ENCODE assay signal across 21 cellular contexts in genomic region chr7:30904566-30904965, GRCh38. TPM values are rescaled to one million over a fixed set of nuclear protein-coding genes. Genes with fewer than 3 reads are reported as not detected.
DNase-seq lines count a peak whose midpoint lies in the region; ATAC-seq, FAIRE-seq and TF ChIP-seq lines count a peak whose summit lies in the region.
"Had no signal": no experiment of that assay in that cellular context is flagged by ENCODE, and none has a peak within 500 bp of the region (broad histone marks: within the 10 kb centered on the region; RNA-seq: fewer than 3 reads in every experiment).

No MANE protein-coding gene starts in this region.

- WGBS in IMR-90 (ENCODE audit: extremely low coverage in 2 of 2, insufficient read length in 1 of 2), 2 experiments, result no CpG with 5 or more reads among the region's 8 CpGs
- 68% methylated on average over 8 of the region's 8 CpGs for WGBS in K562 (ENCODE audit: insufficient coverage, low coverage, missing lambda C conversion rate)
- 73 to 100% methylated on average over 5 to 8 of the region's 8 CpGs for WGBS in upper lobe of left lung, 2 donors

- TF ChIP-seq RAD21 in IMR-90 (IDR thresholded peaks at IDR 0.05; ENCODE audit: low read length), result no peak
- no peak for TF ChIP-seq RAD21 in K562 (CRISPR knock-in tag; conservative IDR thresholded peaks at IDR 0.05 in 1 of 2, IDR thresholded peaks at IDR 0.05 in 1 of 2)

- H2AK9ac ChIP-seq in IMR-90 (replicated peaks; ENCODE audit: low read depth, low read length, poor library complexity), result no peak overlapping the region

- no TSS peak for BruUV-seq in IMR-90 (replicated peaks; lab: Mats Ljungman, UMichigan)
- BruUV-seq in K562 (replicated peaks; lab: Mats Ljungman, UMichigan), result no TSS peak

- no peak overlapping the region for H2BK120ac ChIP-seq in IMR-90 (ENCODE audit: low read depth, low read length)

- TF ChIP-seq CTCF in IMR-90 (conservative IDR thresholded peaks at IDR 0.05; ENCODE audit: low read depth, low read length), result no peak
- TF ChIP-seq CTCF in K562 (IDR thresholded peaks at IDR 0.05 in 2 of 3, conservative IDR thresholded peaks at IDR 0.05 in 1 of 3; ENCODE audit: insufficient read depth in 2 of 3, low read depth in 1 of 3, low read length in 3 of 3), result no peak
- TF ChIP-seq CTCF in upper lobe of left lung (IDR thresholded peaks at IDR 0.05), result no peak

- H3K36me3 ChIP-seq in IMR-90 (ENCODE audit: control insufficient read depth, insufficient read depth, low read length), result no peaks in the 10 kb centered on the region
- no peaks in the 10 kb centered on the region for H3K36me3 ChIP-seq in K562 (ENCODE audit: control insufficient read depth, insufficient read depth, low read length)
- no peaks in the 10 kb centered on the region for H3K36me3 ChIP-seq in upper lobe of left lung
- H3K36me3 ChIP-seq: SJSA1 had no signal

- H3K18ac ChIP-seq in IMR-90 (ENCODE audit: low read depth, low read length), result no peak overlapping the region

- H3K4me1 ChIP-seq in IMR-90 (ENCODE audit: control insufficient read depth, insufficient read depth, low read length) (peaks cover 10% of the 10 kb centered on the region), K562 (replicated peaks in 1 of 2; ENCODE audit: control insufficient read depth in 2 of 2, insufficient read depth in 2 of 2, low read length in 2 of 2) (peaks cover 11 to 73% of the 10 kb centered on the region in 2 experiments; a peak in 4 of 5 replicates), upper lobe of left lung (peaks cover 62 to 84% (median 81%) of the 10 kb centered on the region in 4 donors)

- POLR2A ChIA-PET in IMR-90 (lab: Charles Lee; ENCODE audit: unreplicated experiment) (no interaction called here), K562 (lab: Yijun Ruan, JAX) (interaction anchor here (0.6 kb wide), 1 partner anchor 114 kb away, joined by 3 read pairs; no protein-coding TSS in a partner anchor)

- no peak overlapping the region for H4K5ac ChIP-seq in IMR-90 (ENCODE audit: low read depth, low read length)

- H3K27ac Mint-ChIP-seq in activated naive CD4-positive, alpha-beta T cell treated with anti-CD3 and anti-CD28 coated beads for 36 hours, result no peak overlapping the region
- H3K27ac Mint-ChIP-seq in activated T-helper 2 cell treated with anti-CD3 and anti-CD28 coated beads, Interferon-gamma antibody, Interleukin-2, Interleukin-4, amounts not matched to agents 10 μg/mL and 5 μg/mL and 100 μg/mL, durations not matched to agents 14 hours and 24 hours and 36 hours, result no peak overlapping the region
- H3K27ac Mint-ChIP-seq: H9 had no signal

- no peak overlapping the region for H2AFZ ChIP-seq in IMR-90 (replicated peaks; ENCODE audit: low read length, poor library complexity)
- H2AFZ ChIP-seq in K562 (ENCODE audit: low read depth, low read length), result no peak overlapping the region
- H2AFZ ChIP-seq: PC-9 had no signal

- H3K14ac ChIP-seq in IMR-90 (replicated peaks; ENCODE audit: low read depth, low read length), result no peak overlapping the region

- no peak overlapping the region for H3K23ac ChIP-seq in IMR-90 (ENCODE audit: low read depth, low read length)

- H3K4me1 Mint-ChIP-seq in activated naive CD4-positive, alpha-beta T cell treated with anti-CD3 and anti-CD28 coated beads for 36 hours (ENCODE audit: low read depth), result no peaks in the 10 kb centered on the region
- no peaks in the 10 kb centered on the region for H3K4me1 Mint-ChIP-seq in activated T-helper 2 cell treated with anti-CD3 and anti-CD28 coated beads, Interferon-gamma antibody, Interleukin-2, Interleukin-4, amounts not matched to agents 10 μg/mL and 5 μg/mL and 100 μg/mL, durations not matched to agents 14 hours and 24 hours and 36 hours (ENCODE audit: low read depth)

- dilution Hi-C loops in IMR-90 (cut with HindIII; ENCODE audit: low sequenced_read_pairs, unreplicated experiment), result no loop called here

- no peaks in the 10 kb centered on the region for H3K9me3 Mint-ChIP-seq in activated naive CD4-positive, alpha-beta T cell treated with anti-CD3 and anti-CD28 coated beads for 36 hours
- no peaks in the 10 kb centered on the region for H3K9me3 Mint-ChIP-seq in activated T-helper 2 cell treated with anti-CD3 and anti-CD28 coated beads, Interferon-gamma antibody, Interleukin-2, Interleukin-4, amounts not matched to agents 10 μg/mL and 5 μg/mL and 100 μg/mL, durations not matched to agents 14 hours and 24 hours and 36 hours
- H3K9me3 Mint-ChIP-seq: H9 had no signal

- no peak overlapping the region for H3K4me2 ChIP-seq in IMR-90 (ENCODE audit: low read depth, low read length)
- H3K4me2 ChIP-seq in K562 (ENCODE audit: insufficient read depth, low read length), result no peak overlapping the region

- TF ChIP-seq POLR2A in IMR-90 (IDR thresholded peaks at IDR 0.05; ENCODE audit: low read depth, low read length), result no peak
- no peak for TF ChIP-seq POLR2A in K562 (conservative IDR thresholded peaks at IDR 0.05)
- TF ChIP-seq POLR2A in upper lobe of left lung (IDR thresholded peaks at IDR 0.05), result no peak

- in situ Hi-C loops in IMR-90 (cut with MboI; ENCODE audit: low sequenced_read_pairs), result no loop called here
- in situ Hi-C loops in K562 (cut with MboI), result no loop called here

- no peaks in the 10 kb centered on the region for H3K36me3 Mint-ChIP-seq in activated naive CD4-positive, alpha-beta T cell treated with anti-CD3 and anti-CD28 coated beads for 36 hours (ENCODE audit: low read depth)
- no peaks in the 10 kb centered on the region for H3K36me3 Mint-ChIP-seq in activated T-helper 2 cell treated with anti-CD3 and anti-CD28 coated beads, Interferon-gamma antibody, Interleukin-2, Interleukin-4, amounts not matched to agents 10 μg/mL and 5 μg/mL and 100 μg/mL, durations not matched to agents 14 hours and 24 hours and 36 hours (ENCODE audit: low read depth)

- CTCF ChIA-PET in IMR-90 (lab: Yijun Ruan, JAX) (no interaction called here), K562 (lab: Yijun Ruan, JAX; ENCODE audit: low intra/inter-chr PET ratio) (no interaction called here)
- CTCF ChIA-PET in activated naive CD4-positive, alpha-beta T cell treated with anti-CD3 and anti-CD28 coated beads for 36 hours (lab: Charles Lee), result interaction anchor here (1.1 kb wide), 1 partner anchor 103 kb away, joined by 3 read pairs; no protein-coding TSS in a partner anchor

- H3K27ac ChIP-seq in IMR-90 (ENCODE audit: insufficient read depth, low read length) (no peak overlapping the region), K562 (ENCODE audit: extremely low read depth, low read depth, low read length) (no peak overlapping the region), upper lobe of left lung (peak overlapping the region; percentile 62 to 81 (median 77))
- H3K27ac ChIP-seq: PC-9, SJSA1 had no signal

- no peak overlapping the region for H3K4me3 Mint-ChIP-seq in activated naive CD4-positive, alpha-beta T cell treated with anti-CD3 and anti-CD28 coated beads for 36 hours
- no peak overlapping the region for H3K4me3 Mint-ChIP-seq in activated T-helper 2 cell treated with anti-CD3 and anti-CD28 coated beads, Interferon-gamma antibody, Interleukin-2, Interleukin-4, amounts not matched to agents 10 μg/mL and 5 μg/mL and 100 μg/mL, durations not matched to agents 14 hours and 24 hours and 36 hours (ENCODE audit: low read depth)
- H3K4me3 Mint-ChIP-seq: H9 had no signal

- no peak overlapping the region for H3K4me3 ChIP-seq in IMR-90 (ENCODE audit: insufficient read depth, low read depth, low read length)
- H3K4me3 ChIP-seq in K562, result no peak overlapping the region
- no peak overlapping the region for H3K4me3 ChIP-seq in upper lobe of left lung
- H3K4me3 ChIP-seq: PC-9, SJSA1 had no signal

- DNase-seq in IMR-90 (no peak), K562 (ENCODE audit: extremely low read depth in 1 of 4, low spot score in 3 of 4) (no peak), left colon (peak in 1 of 2 donors; percentile 25), upper lobe of left lung (peak in 1 of 2 donors; percentile 30), SHP77 treated with DMSO at 0.1 percent for 48 hours (lab: John Stamatoyannopoulos, UW) (no peak)
- DNase-seq in activated naive CD4-positive, alpha-beta T cell treated with anti-CD3 and anti-CD28 coated beads for 36 hours, result no peak
- DNase-seq in activated T-helper 2 cell treated with anti-CD3 and anti-CD28 coated beads, Interferon-gamma antibody, Interleukin-2, Interleukin-4, amounts not matched to agents 10 μg/mL and 5 μg/mL and 100 μg/mL, durations not matched to agents 14 hours and 24 hours and 36 hours (ENCODE audit: low spot score), result no peak
- DNase-seq: ACHN, C1 segment of cervical spinal cord, DND-41, H9, MM.1S, NCI-H1092 treated with DMSO at 0.1 percent for 48 hours, NCI-H2081, NCI-H510A treated with DMSO at 0.1 percent for 48 hours had no signal

- H3K79me2 ChIP-seq in K562 (ENCODE audit: control insufficient read depth, insufficient read depth, low read length), result no peaks in the 10 kb centered on the region

- H2BK15ac ChIP-seq in IMR-90 (ENCODE audit: low read depth, low read length), result no peak overlapping the region

- peak; percentile 32 for FAIRE-seq in K562 (lab: Jason Lieb, UNC)
- FAIRE-seq: D721Med had no signal

- ATAC-seq in IMR-90 (ENCODE audit: low read depth) (no peak), K562 (no peak), left colon (peak; percentile 53), upper lobe of left lung (ENCODE audit: low FRiP score in 2 of 2) (no peak)

- TF ChIP-seq EP300 in K562 (IDR thresholded peaks at IDR 0.05; ENCODE audit: low read length), result no peak
- TF ChIP-seq EP300 in upper lobe of left lung (IDR thresholded peaks at IDR 0.05), result no peak

- H3K27me3 Mint-ChIP-seq in activated naive CD4-positive, alpha-beta T cell treated with anti-CD3 and anti-CD28 coated beads for 36 hours (ENCODE audit: low read depth), result no peaks in the 10 kb centered on the region
- no peaks in the 10 kb centered on the region for H3K27me3 Mint-ChIP-seq in activated T-helper 2 cell treated with anti-CD3 and anti-CD28 coated beads, Interferon-gamma antibody, Interleukin-2, Interleukin-4, amounts not matched to agents 10 μg/mL and 5 μg/mL and 100 μg/mL, durations not matched to agents 14 hours and 24 hours and 36 hours (ENCODE audit: low read depth)

- no peak overlapping the region for H3K56ac ChIP-seq in IMR-90 (ENCODE audit: extremely low read depth, insufficient read depth, low read length)

- no peak overlapping the region for H4K8ac ChIP-seq in IMR-90 (ENCODE audit: low read depth in 2 of 2, low read length in 2 of 2)

- H2AK5ac ChIP-seq in IMR-90 (ENCODE audit: low read depth, low read length), result 0 out of 2 replicates have a peak overlapping the region, but pooled peaks have one; percentile 9

- H3K9me3 ChIP-seq in IMR-90 (ENCODE audit: control insufficient read depth, insufficient read depth, low read length), result no peaks in the 10 kb centered on the region
- H3K9me3 ChIP-seq in K562 (replicated peaks; ENCODE audit: control insufficient read depth, insufficient read depth, low read depth, low read length), result no peaks in the 10 kb centered on the region
- no peaks in the 10 kb centered on the region for H3K9me3 ChIP-seq in upper lobe of left lung
- H3K9me3 ChIP-seq: SJSA1 had no signal

- H3K27me3 ChIP-seq in IMR-90 (ENCODE audit: control insufficient read depth, insufficient read depth, low read length) (no peaks in the 10 kb centered on the region), K562 (ENCODE audit: control insufficient read depth in 2 of 2, insufficient read depth in 2 of 2, low read length in 2 of 2) (no peaks in the 10 kb centered on the region), upper lobe of left lung (no peaks in the 10 kb centered on the region)
- H3K27me3 ChIP-seq: SJSA1 had no signal

- H4K20me1 ChIP-seq in IMR-90 (ENCODE audit: insufficient read depth, low read length) (no peaks in the 10 kb centered on the region), K562 (replicated peaks; ENCODE audit: control insufficient read depth, insufficient read depth, low read length) (no peaks in the 10 kb centered on the region; the same call in 1 of the 2 replicates)

- H2BK20ac ChIP-seq in IMR-90 (ENCODE audit: low read depth, low read length), result no peak overlapping the region

- no peak overlapping the region for H3K4ac ChIP-seq in IMR-90 (ENCODE audit: low read depth, low read length)

- H3K79me1 ChIP-seq in IMR-90 (ENCODE audit: low read depth in 1 of 2, low read length in 2 of 2), result no peaks in the 10 kb centered on the region

- no peak overlapping the region; the same call in 1 of the 2 replicates for H4K91ac ChIP-seq in IMR-90 (ENCODE audit: insufficient read depth, low read depth, low read length)

- intact Hi-C loops in IMR-90 (cut with micrococcal nuclease), result no loop called here
- intact Hi-C loops in K562 (cut with micrococcal nuclease), result no loop called here
- intact Hi-C loops in left colon (cut with DNase I, micrococcal nuclease), result no loop called here
- intact Hi-C loops in activated naive CD4-positive, alpha-beta T cell treated with anti-CD3 and anti-CD28 coated beads for 36 hours (cut with micrococcal nuclease), result no loop called here
- intact Hi-C loops in activated T-helper 2 cell treated with anti-CD3 and anti-CD28 coated beads, Interferon-gamma antibody, Interleukin-2, Interleukin-4, amounts not matched to agents 10 μg/mL and 5 μg/mL and 100 μg/mL, durations not matched to agents 14 hours and 24 hours and 36 hours (cut with micrococcal nuclease), result no loop called here

- 0 out of 2 replicates have a peak, but pooled peaks cover 5% of the 10 kb centered on the region for H3K9me1 ChIP-seq in IMR-90 (ENCODE audit: insufficient read depth, low read length)
- no peaks in the 10 kb centered on the region for H3K9me1 ChIP-seq in K562 (ENCODE audit: control insufficient read depth, insufficient read depth, low read length)

- no peak overlapping the region for H3K9ac ChIP-seq in IMR-90 (ENCODE audit: low read depth, low read length)
- H3K9ac ChIP-seq in K562 (ENCODE audit: insufficient read depth in 1 of 2, low read depth in 2 of 2, low read length in 2 of 2), result peak overlapping the region in 1 of 2 experiments; percentile 28; a peak in 2 of 4 replicates

- no peak overlapping the region for H2BK5ac ChIP-seq in IMR-90 (ENCODE audit: low read depth, low read length, poor library complexity, severe bottlenecking)

RNA-seq across cellular contexts. Expression of gene AQP1, which starts 7.1 kb away (rescaled TPM):
- total RNA-seq in IMR-90 (2012; rRNA removed) (0.18 and 0.28 TPM in 2 replicates), K562 (2014; rRNA removed) (3.1 and 9.0 TPM in 2 replicates), K562 (2014; rRNA removed; fragmentation: Illumina TruSeq; extraction: Trizol) (2.8 and 4.1 TPM in 2 replicates), K562 (2015; rRNA removed; fragmentation: Illumina TruSeq; extraction: Trizol) (3.6 and 4.2 TPM in 2 replicates), K562 (2021) (6.7 and 6.9 TPM in 2 replicates), left colon (10 to 100 TPM; 27.6 to 45.5 TPM), upper lobe of left lung (1,000 to 10,000 TPM in 1 of 6 donors, 100 to 1,000 TPM in 5; 113 to 1,228 (median 802) TPM)
- polyA plus RNA-seq in IMR-90 (2012; rRNA removed) (0.39 and 0.55 TPM in 2 replicates), K562 (2011; rRNA removed) (8.7 and 12.6 TPM in 2 replicates), K562 (2014; fragmentation: Illumina TruSeq; extraction: Trizol) (7.8 and 8.6 TPM in 2 replicates), K562 (2014; fragmentation: Nextera tagmentation; extraction: Ambion mirVana) (under 1 TPM; 0.18 to 0.45 TPM), K562 (2014; rRNA removed) (5.4 and 6.7 TPM in 2 replicates)
- 0.18 and 0.30 TPM in 2 replicates for polyA plus RNA-seq in IMR-90 (2012; cell fraction: cytosol; rRNA removed)
- 0.87 and 1.2 TPM in 2 replicates for polyA plus RNA-seq in IMR-90 (2012; cell fraction: nucleus; rRNA removed; ENCODE audit: low replicate concordance)
- total RNA-seq in K562 (2011; cell fraction: chromatin; rRNA removed; ENCODE audit: low replicate concordance), result 3.5 and 8.8 TPM in 2 replicates
- total RNA-seq in K562 (2011; cell fraction: nucleolus; rRNA removed), result 9.5 and 9.6 TPM in 2 replicates
- 8.4 and 15.0 TPM in 2 replicates for total RNA-seq in K562 (2011; cell fraction: nucleoplasm; rRNA removed)
- 8.5 and 20.6 TPM in 2 replicates for polyA plus RNA-seq in K562 (2011; cell fraction: cytosol; rRNA removed)
- 12.3 and 20.4 TPM in 2 replicates for polyA plus RNA-seq in K562 (2011; cell fraction: nucleus; rRNA removed)
- 3.2 and 4.3 TPM in 2 replicates for polyA plus RNA-seq in K562 (2012)
- 6.1 and 10.7 TPM in 2 replicates for polyA minus RNA-seq in K562 (2011; rRNA and poly(A)+ RNA removed)
- 3.5 and 6.3 TPM in 2 replicates for polyA minus RNA-seq in K562 (2011; cell fraction: cytosol; rRNA and poly(A)+ RNA removed)
- polyA minus RNA-seq in K562 (2011; cell fraction: nucleus; rRNA and poly(A)+ RNA removed), result 2.7 and 2.8 TPM in 2 replicates
- under 1 TPM; 0.25 to 0.48 TPM for total RNA-seq in activated naive CD4-positive, alpha-beta T cell treated with anti-CD3 and anti-CD28 coated beads for 36 hours
- not detected in 2 replicates for total RNA-seq in activated T-helper 2 cell treated with anti-CD3 and anti-CD28 coated beads, Interferon-gamma antibody, Interleukin-2, Interleukin-4, amounts not matched to agents 10 μg/mL and 5 μg/mL and 100 μg/mL, durations not matched to agents 14 hours and 24 hours and 36 hours
- total RNA-seq: G401 had no signal

RNA-seq across cellular contexts. Expression of gene GHRHR, which starts 59.2 kb away (rescaled TPM):
- total RNA-seq in IMR-90 (2012; rRNA removed) (not detected in 2 replicates), K562 (2014; rRNA removed) (0.61 TPM in 1 of 2 replicates, not detected in the other), K562 (2014; rRNA removed; fragmentation: Illumina TruSeq; extraction: Trizol) (not detected in 2 replicates), K562 (2015; rRNA removed; fragmentation: Illumina TruSeq; extraction: Trizol) (not detected in 2 replicates), K562 (2021) (not detected in 2 replicates), left colon (not detected), upper lobe of left lung (1 to 10 TPM in 2 of 6 donors, under 1 TPM in 2, not detected in 2; 0.67 to 3.1 (median 1.1) TPM)
- polyA plus RNA-seq in IMR-90 (2012; rRNA removed) (not detected in 2 replicates), K562 (2011; rRNA removed) (not detected in 2 replicates), K562 (2014; fragmentation: Illumina TruSeq; extraction: Trizol) (not detected in 2 replicates), K562 (2014; fragmentation: Nextera tagmentation; extraction: Ambion mirVana) (not detected), K562 (2014; rRNA removed) (not detected in 2 replicates)
- polyA plus RNA-seq in IMR-90 (2012; cell fraction: cytosol; rRNA removed), result not detected in 2 replicates
- polyA plus RNA-seq in IMR-90 (2012; cell fraction: nucleus; rRNA removed; ENCODE audit: low replicate concordance), result not detected in 2 replicates
- not detected in 2 replicates for total RNA-seq in K562 (2011; cell fraction: chromatin; rRNA removed; ENCODE audit: low replicate concordance)
- not detected in 2 replicates for total RNA-seq in K562 (2011; cell fraction: nucleolus; rRNA removed)
- total RNA-seq in K562 (2011; cell fraction: nucleoplasm; rRNA removed), result not detected in 2 replicates
- polyA plus RNA-seq in K562 (2011; cell fraction: cytosol; rRNA removed), result not detected in 2 replicates
- 0.25 TPM in 1 of 2 replicates, not detected in the other for polyA plus RNA-seq in K562 (2011; cell fraction: nucleus; rRNA removed)
- not detected in 2 replicates for polyA plus RNA-seq in K562 (2012)
- polyA minus RNA-seq in K562 (2011; rRNA and poly(A)+ RNA removed), result not detected in 2 replicates
- polyA minus RNA-seq in K562 (2011; cell fraction: cytosol; rRNA and poly(A)+ RNA removed), result not detected in 2 replicates
- not detected in 2 replicates for polyA minus RNA-seq in K562 (2011; cell fraction: nucleus; rRNA and poly(A)+ RNA removed)
- not detected for total RNA-seq in activated naive CD4-positive, alpha-beta T cell treated with anti-CD3 and anti-CD28 coated beads for 36 hours
- total RNA-seq in activated T-helper 2 cell treated with anti-CD3 and anti-CD28 coated beads, Interferon-gamma antibody, Interleukin-2, Interleukin-4, amounts not matched to agents 10 μg/mL and 5 μg/mL and 100 μg/mL, durations not matched to agents 14 hours and 24 hours and 36 hours, result not detected in 2 replicates
- total RNA-seq: G401, HT-29, LHCN-M2, PC-9, SJSA1 had no signal

Comparison
In these comparisons a context has a peak if more than half of its experiments do, and no peak if none do; other contexts are left out.
1. H3K27ac ChIP-seq: peak in upper lobe of left lung (4 of 4); none in IMR-90 (single experiment) and K562 (single experiment).